1 cellular context compared by ENCODE assay signal in the genomic region with DNA sequence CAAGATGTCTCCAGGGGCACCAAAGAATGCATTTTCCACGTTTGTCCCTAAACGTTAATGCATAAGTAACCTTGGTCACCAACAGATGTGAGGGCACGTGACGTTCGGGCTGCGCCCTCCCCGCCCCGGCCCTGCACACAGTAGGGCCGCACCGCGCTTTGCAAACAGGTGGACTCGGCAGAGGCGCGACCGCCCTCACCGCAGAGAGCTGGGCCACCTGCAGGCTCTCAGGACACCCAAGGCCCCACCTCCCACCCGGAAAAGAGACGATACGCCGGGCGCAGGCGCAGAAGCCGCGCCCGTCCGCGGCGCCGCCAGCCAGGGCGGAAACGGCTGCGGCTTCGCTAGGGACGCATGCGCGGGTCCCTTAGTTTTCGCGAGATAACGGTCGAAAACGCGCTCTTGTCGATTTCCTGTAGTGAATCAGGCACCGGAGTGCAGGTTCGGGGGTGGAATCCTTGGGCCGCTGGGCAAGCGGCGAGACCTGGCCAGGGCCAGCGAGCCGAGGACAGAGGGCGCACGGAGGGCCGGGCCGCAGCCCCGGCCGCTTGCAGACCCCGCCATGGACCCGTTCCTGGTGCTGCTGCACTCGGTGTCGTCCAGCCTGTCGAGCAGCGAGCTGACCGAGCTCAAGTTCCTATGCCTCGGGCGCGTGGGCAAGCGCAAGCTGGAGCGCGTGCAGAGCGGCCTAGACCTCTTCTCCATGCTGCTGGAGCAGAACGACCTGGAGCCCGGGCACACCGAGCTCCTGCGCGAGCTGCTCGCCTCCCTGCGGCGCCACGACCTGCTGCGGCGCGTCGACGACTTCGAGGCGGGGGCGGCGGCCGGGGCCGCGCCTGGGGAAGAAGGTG.
TF ChIP-seq lines count a peak whose summit lies in the region.

A gene with protein sequence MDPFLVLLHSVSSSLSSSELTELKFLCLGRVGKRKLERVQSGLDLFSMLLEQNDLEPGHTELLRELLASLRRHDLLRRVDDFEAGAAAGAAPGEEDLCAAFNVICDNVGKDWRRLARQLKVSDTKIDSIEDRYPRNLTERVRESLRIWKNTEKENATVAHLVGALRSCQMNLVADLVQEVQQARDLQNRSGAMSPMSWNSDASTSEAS (plus strand): TSS at position 399 of the 851 bp plus-strand sequence. CDS start 164 bp downstream, at position 563.

TF ChIP-seq in GM23338, 12 proteins besides CTCF, POLR2A, EP300 and RAD21 (continued from another document):
- TF ChIP-seq, protein P1, sequence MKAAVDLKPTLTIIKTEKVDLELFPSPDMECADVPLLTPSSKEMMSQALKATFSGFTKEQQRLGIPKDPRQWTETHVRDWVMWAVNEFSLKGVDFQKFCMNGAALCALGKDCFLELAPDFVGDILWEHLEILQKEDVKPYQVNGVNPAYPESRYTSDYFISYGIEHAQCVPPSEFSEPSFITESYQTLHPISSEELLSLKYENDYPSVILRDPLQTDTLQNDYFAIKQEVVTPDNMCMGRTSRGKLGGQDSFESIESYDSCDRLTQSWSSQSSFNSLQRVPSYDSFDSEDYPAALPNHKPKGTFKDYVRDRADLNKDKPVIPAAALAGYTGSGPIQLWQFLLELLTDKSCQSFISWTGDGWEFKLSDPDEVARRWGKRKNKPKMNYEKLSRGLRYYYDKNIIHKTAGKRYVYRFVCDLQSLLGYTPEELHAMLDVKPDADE (IDR thresholded peaks at IDR 0.05) = peak; percentile 86
- no peak for TF ChIP-seq ZNF114 (CRISPR knock-in tag; IDR thresholded peaks at IDR 0.05)
- TF ChIP-seq POLR2AphosphoS5 (IDR thresholded peaks at IDR 0.05; ENCODE audit: low read depth) = peak; percentile 89
